25 cellular contexts compared by ENCODE assay signal in the genomic region with DNA sequence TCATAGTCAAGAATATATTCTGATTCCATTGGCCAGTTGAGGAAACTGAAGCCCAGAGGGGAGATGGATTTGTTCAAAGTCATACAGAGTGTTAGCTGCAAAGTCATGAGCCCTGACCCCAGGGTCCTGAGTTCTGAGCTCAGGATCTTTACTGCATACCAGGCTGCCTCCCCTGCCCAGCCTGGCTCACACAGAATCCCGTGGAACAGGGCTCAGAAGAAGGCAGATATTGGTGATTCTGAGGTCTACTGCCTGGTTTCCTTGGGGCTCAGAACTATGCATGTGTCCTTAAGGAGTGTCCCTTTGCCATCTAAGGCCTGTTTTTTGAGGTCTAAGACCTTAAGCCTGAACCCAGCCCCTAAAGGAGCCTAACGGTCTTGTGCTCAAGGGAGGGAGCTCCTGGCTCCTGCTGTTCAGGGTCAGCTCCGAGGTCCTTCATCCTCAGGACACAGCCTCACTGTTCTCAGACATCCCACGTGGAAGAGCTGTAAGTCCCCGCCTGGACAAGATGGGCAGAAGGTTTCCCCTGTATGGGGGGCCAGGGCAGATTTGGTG.
"Had no signal": no experiment of that assay in that cellular context is flagged by ENCODE, and none has a peak within 500 bp of the region (broad histone marks: within the 10 kb centered on the region; RNA-seq: fewer than 3 reads in every experiment).

No MANE protein-coding gene starts in this region.

- H3K36me3 ChIP-seq: brain microvascular endothelial cell, esophagus muscularis mucosa, heart left ventricle, left ventricle myocardium inferior, pancreas, prostate gland, stomach, thyroid gland, upper lobe of right lung had no signal

- DNase-seq: activated CD4-positive, alpha-beta T cell treated with anti-CD3 and anti-CD28 coated beads for 4 hours; activated CD4-positive, alpha-beta T cell treated with anti-CD3 and anti-CD28 coated beads, Interleukin-2, amount 50 U/mL, for 48 hours; activated CD8-positive, alpha-beta memory T cell treated with anti-CD3 and anti-CD28 coated beads for 24 hours; activated gamma-delta T cell; activated naive CD4-positive, alpha-beta T cell treated with anti-CD3 and anti-CD28 coated beads, Interleukin-2, amount 50 U/mL, for 16 hours; amniotic stem cell; brain microvascular endothelial cell; central memory CD4-positive, alpha-beta T cell; foreskin keratinocyte; heart left ventricle; left ventricle myocardium inferior; midbrain; naive thymus-derived CD4-positive, alpha-beta T cell; nucleus accumbens; retina; stimulated activated CD4-positive, alpha-beta T cell treated with anti-CD3 and anti-CD28 coated beads, Interleukin-1b, Interleukin-23, amount 100 ng/mL, for 48 hours; stimulated activated naive B cell treated with anti-CD40 and anti-IgM and Interleukin-4, amounts not matched to agents 10 μg/mL and 1 μg/mL and 100 μg/mL, for 72 hours; stomach; thyroid gland; upper lobe of right lung had no signal

- H3K4me3 ChIP-seq: esophagus muscularis mucosa, heart left ventricle, left ventricle myocardium inferior, pancreas, prostate gland, smooth muscle cell, stomach, thyroid gland, upper lobe of right lung had no signal

- H3K27me3 ChIP-seq: brain microvascular endothelial cell, esophagus muscularis mucosa, foreskin keratinocyte, heart left ventricle, pancreas, stomach, thyroid gland, upper lobe of right lung had no signal

- H3K27ac ChIP-seq: brain microvascular endothelial cell, esophagus muscularis mucosa, foreskin keratinocyte, pancreas, prostate gland, stomach, VCaP had no signal

- ATAC-seq: foreskin keratinocyte; heart left ventricle; naive thymus-derived CD4-positive, alpha-beta T cell; pancreas; stimulated activated naive B cell treated with anti-CD40 and anti-IgM and Interleukin-4, amounts not matched to agents 10 μg/mL and 1 μg/mL and 100 μg/mL, for 72 hours; upper lobe of right lung had no signal

- H3K9me3 ChIP-seq: esophagus muscularis mucosa, pancreas, prostate gland, stomach, thyroid gland, upper lobe of right lung had no signal

- H3K4me1 ChIP-seq: pancreas, prostate gland had no signal
